In the genomic region with DNA sequence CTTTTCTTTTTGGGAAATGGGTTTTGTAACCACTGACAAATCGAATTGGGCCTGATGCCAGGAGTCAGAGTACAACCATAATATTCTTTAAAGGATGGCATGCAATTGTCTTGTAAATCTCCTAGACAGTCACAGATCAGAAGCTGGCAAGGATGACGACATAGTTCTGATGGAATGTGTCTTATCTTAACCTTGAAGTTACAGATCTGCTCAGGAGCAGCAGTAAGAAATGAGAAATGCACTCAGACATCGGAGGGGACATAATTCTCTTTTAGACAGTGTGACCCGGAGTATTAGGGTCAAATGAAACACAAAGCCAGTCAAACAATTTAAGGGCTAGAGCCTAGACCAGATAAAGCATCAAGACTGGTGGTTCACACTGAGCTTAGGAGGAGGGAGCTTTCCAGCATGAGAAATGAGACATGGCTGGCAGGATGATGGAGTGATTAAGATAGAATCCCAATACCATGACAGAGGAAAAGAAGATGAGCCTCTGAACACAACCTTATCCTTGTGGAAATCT, we compare ENCODE assay signal across 10 cellular contexts. TPM values are rescaled to one million over a fixed set of nuclear protein-coding genes. Genes with fewer than 3 reads are reported as not detected.
DNase-seq lines count a peak whose midpoint lies in the region; ATAC-seq, FAIRE-seq and TF ChIP-seq lines count a peak whose summit lies in the region.
"Had no signal": no experiment of that assay in that cellular context is flagged by ENCODE, and none has a peak within 500 bp of the region (broad histone marks: within the 10 kb centered on the region; RNA-seq: fewer than 3 reads in every experiment).

No MANE protein-coding gene starts in this region.

- BruUV-seq in Calu3 (replicated peaks; lab: Mats Ljungman, UMichigan): no TSS peak

- H3K36me3 ChIP-seq in CD8-positive, alpha-beta memory T cell (ENCODE audit: insufficient read depth, low read length): no peaks in the 10 kb centered on the region
- peaks cover under 1% of the 10 kb centered on the region for H3K36me3 ChIP-seq in bronchial epithelial cell (ENCODE audit: control insufficient read depth, insufficient read depth, low read length)
- H3K36me3 ChIP-seq in mesenchymal stem cell (ENCODE audit: control insufficient read depth in 1 of 2, insufficient read depth in 2 of 2, low read depth in 1 of 2, low read length in 2 of 2): peaks cover under 1 to 1% of the 10 kb centered on the region in 2 experiments
- H3K36me3 ChIP-seq: neutrophil had no signal

- peaks cover 17 to 25% (median 21%) of the 10 kb centered on the region in 3 donors for H3K4me1 Mint-ChIP-seq in CD8-positive, alpha-beta memory T cell
- peaks cover 15% of the 10 kb centered on the region for H3K4me1 Mint-ChIP-seq in Calu3 (ENCODE audit: low read depth, unreplicated experiment)

- H2AFZ ChIP-seq in mesenchymal stem cell (ENCODE audit: low read depth, low read length): no peak overlapping the region

- peaks cover 16% of the 10 kb centered on the region for H3K4me1 ChIP-seq in CD8-positive, alpha-beta memory T cell (ENCODE audit: insufficient read depth, low read length)
- H3K4me1 ChIP-seq in mesenchymal stem cell (ENCODE audit: control insufficient read depth, insufficient read depth, low read depth, low read length): peaks cover 13% of the 10 kb centered on the region

- no peak overlapping the region for H3K4me3 ChIP-seq in CD8-positive, alpha-beta memory T cell (ENCODE audit: low read length)
- H3K4me3 ChIP-seq in bronchial epithelial cell (ENCODE audit: low read depth, low read length): no peak overlapping the region
- H3K4me3 ChIP-seq in mesenchymal stem cell (ENCODE audit: insufficient read depth in 1 of 2, low read depth in 1 of 2, low read length in 2 of 2): peak overlapping the region in 1 of 2 experiments; percentile 38

- H3K27ac ChIP-seq in CD8-positive, alpha-beta memory T cell (ENCODE audit: low read depth, low read length): peak overlapping the region; percentile 41
- H3K27ac ChIP-seq in mesenchymal stem cell (ENCODE audit: low read length, poor library complexity, severe bottlenecking): peak overlapping the region; percentile 98
- H3K27ac ChIP-seq: neutrophil had no signal

- H3K36me3 Mint-ChIP-seq in CD8-positive, alpha-beta memory T cell: peaks cover 0 to 3% (median 1%) of the 10 kb centered on the region in 3 donors
- H3K36me3 Mint-ChIP-seq in Calu3 (ENCODE audit: insufficient read depth, unreplicated experiment): peaks cover 11% of the 10 kb centered on the region

- H3K23ac ChIP-seq in mesenchymal stem cell (ENCODE audit: low read length in 2 of 2): no peak overlapping the region

- no peak overlapping the region for H4K91ac ChIP-seq in mesenchymal stem cell (ENCODE audit: low read length)

- WGBS in mesenchymal stem cell: 13% methylated on average over 4 of the region's 4 CpGs

- TF ChIP-seq CTCF in bronchial epithelial cell (IDR thresholded peaks at IDR 0.05; ENCODE audit: insufficient read depth, low read length, severe bottlenecking) (no peak), Calu3 (IDR thresholded peaks at IDR 0.05; ENCODE audit: unreplicated experiment) (no peak)

- peak overlapping the region in 1 of 2 experiments; percentile 17 for H3K4ac ChIP-seq in mesenchymal stem cell (ENCODE audit: low read depth in 1 of 2, low read length in 2 of 2)

- intact Hi-C loops in Calu3 (cut with micrococcal nuclease; ENCODE audit: unreplicated experiment): no loop called here

- peak overlapping the region in 1 of 8 donors; percentile 17 for H3K27ac Mint-ChIP-seq in CD8-positive, alpha-beta memory T cell
- no peak overlapping the region for H3K27ac Mint-ChIP-seq in Calu3 (ENCODE audit: unreplicated experiment)

- CTCF ChIA-PET in CD8-positive, alpha-beta memory T cell (lab: Charles Lee): interaction anchor here (0.8 kb wide), 1 partner anchor 106 kb away, joined by 3 read pairs; no protein-coding TSS in a partner anchor
- CTCF ChIA-PET in Calu3 (lab: Charles Lee): interaction anchor here (0.6 kb wide), 3 partner anchors 20 to 121 kb away, joined by 3 to 9 read pairs (median 8); no protein-coding TSS in a partner anchor

- H3K9me3 Mint-ChIP-seq in CD8-positive, alpha-beta memory T cell: no peaks in the 10 kb centered on the region
- no peaks in the 10 kb centered on the region for H3K9me3 Mint-ChIP-seq in Calu3 (ENCODE audit: low read depth, unreplicated experiment)

- no peak overlapping the region for H3K4me3 Mint-ChIP-seq in CD8-positive, alpha-beta memory T cell
- H3K4me3 Mint-ChIP-seq in Calu3 (ENCODE audit: low read depth, unreplicated experiment): no peak overlapping the region

- no peak for DNase-seq in CD8-positive, alpha-beta memory T cell
- DNase-seq in LoVo (ENCODE audit: low spot score) (peak; percentile 34), bronchial epithelial cell (ENCODE audit: low read depth) (peak; percentile 43), mesenchymal stem cell (peak; percentile 73), HT-29 (ENCODE audit: low spot score) (no peak), Calu3 (no peak), HPDE6-E6E7 (ENCODE audit: extremely low spot score) (no peak)

- no peak overlapping the region for H2BK120ac ChIP-seq in mesenchymal stem cell (ENCODE audit: low read depth, low read length)

- H4K8ac ChIP-seq in mesenchymal stem cell (ENCODE audit: low read length): no peak overlapping the region

- H2AK5ac ChIP-seq in mesenchymal stem cell (ENCODE audit: low read length, severe bottlenecking): peak overlapping the region; percentile 89

- H3K14ac ChIP-seq in mesenchymal stem cell (ENCODE audit: low read length in 2 of 2): no peak overlapping the region

- H3K27me3 Mint-ChIP-seq in CD8-positive, alpha-beta memory T cell: no peaks in the 10 kb centered on the region
- no peaks in the 10 kb centered on the region for H3K27me3 Mint-ChIP-seq in Calu3 (ENCODE audit: unreplicated experiment)

- H2BK15ac ChIP-seq in mesenchymal stem cell (ENCODE audit: low read depth, poor library complexity, severe bottlenecking): no peak overlapping the region

- H3K9ac ChIP-seq in mesenchymal stem cell (ENCODE audit: low read length): peak overlapping the region; percentile 59

- H3K4me2 ChIP-seq in mesenchymal stem cell (ENCODE audit: low read length, poor library complexity, severe bottlenecking): no peak overlapping the region

- no peak overlapping the region for H2BK12ac ChIP-seq in mesenchymal stem cell (ENCODE audit: low read length in 2 of 2)

- H3K18ac ChIP-seq in mesenchymal stem cell (ENCODE audit: low read depth in 1 of 2, low read length in 2 of 2): peak overlapping the region in 1 of 2 experiments; percentile 58

- no peak for FAIRE-seq in bronchial epithelial cell (lab: Jason Lieb, UNC)

- no peaks in the 10 kb centered on the region for H3K9me3 ChIP-seq in CD8-positive, alpha-beta memory T cell (ENCODE audit: low read length)
- no peaks in the 10 kb centered on the region for H3K9me3 ChIP-seq in mesenchymal stem cell (ENCODE audit: control insufficient read depth, low read length)
- H3K9me3 ChIP-seq: neutrophil had no signal

- no peak for ATAC-seq in HG02970 (IDR thresholded peaks at IDR 0.05; ENCODE audit: low FRiP score, unreplicated experiment)

- peak overlapping the region; percentile 71 for H2BK5ac ChIP-seq in mesenchymal stem cell (ENCODE audit: low read depth, low read length, poor library complexity, severe bottlenecking)

- POLR2A ChIA-PET in CD8-positive, alpha-beta memory T cell (lab: Charles Lee): no interaction called here

- no peaks in the 10 kb centered on the region for H3K27me3 ChIP-seq in CD8-positive, alpha-beta memory T cell (ENCODE audit: insufficient read depth, low read length, poor library complexity, severe bottlenecking)
- H3K27me3 ChIP-seq in bronchial epithelial cell (ENCODE audit: control insufficient read depth, insufficient read depth, low read length): no peaks in the 10 kb centered on the region
- H3K27me3 ChIP-seq in mesenchymal stem cell (ENCODE audit: control insufficient read depth in 1 of 2, insufficient read depth in 1 of 2, low read length in 2 of 2): no peaks in the 10 kb centered on the region
- H3K27me3 ChIP-seq: neutrophil had no signal

- peaks cover 6% of the 10 kb centered on the region for H3K79me1 ChIP-seq in mesenchymal stem cell (replicated peaks; ENCODE audit: low read length, poor library complexity, severe bottlenecking)

RNA-seq across cellular contexts. Expression of a gene that starts 17.5 kb away (rescaled TPM):
- 10 to 100 TPM; 82.0 to 87.8 TPM for total RNA-seq in CD8-positive, alpha-beta memory T cell
- polyA plus RNA-seq in CD8-positive, alpha-beta memory T cell: 19.2 TPM
- 13.2 and 16.0 TPM in 2 replicates for total RNA-seq in bronchial epithelial cell
- 34.7 TPM for polyA plus RNA-seq in mesenchymal stem cell (2013, experiment 1 of 2)
- polyA plus RNA-seq in mesenchymal stem cell (2013, experiment 2 of 2): 34.1 TPM
- 16.7 and 18.3 TPM in 2 replicates for total RNA-seq in HT-29 (2014; rRNA removed; shearing (Covaris generic))
- total RNA-seq in Calu3 (2022): 128 and 173 TPM in 2 replicates

RNA-seq across cellular contexts. Expression of a gene that starts 18.1 kb away (rescaled TPM):
- 1,000 to 10,000 TPM; 1,970 to 2,000 TPM for total RNA-seq in CD8-positive, alpha-beta memory T cell
- 822 TPM for polyA plus RNA-seq in CD8-positive, alpha-beta memory T cell
- total RNA-seq in bronchial epithelial cell (329 and 428 TPM in 2 replicates), Calu3 (2022) (1,059 and 1,161 TPM in 2 replicates)
- polyA plus RNA-seq in mesenchymal stem cell (2013, experiment 1 of 2): 983 TPM
- polyA plus RNA-seq in mesenchymal stem cell (2013, experiment 2 of 2): 943 TPM
- 283 and 287 TPM in 2 replicates for total RNA-seq in HT-29 (2014; rRNA removed; shearing (Covaris generic))

RNA-seq across cellular contexts. Expression of a gene that starts 38.4 kb away (rescaled TPM):
- total RNA-seq in CD8-positive, alpha-beta memory T cell: not detected
- polyA plus RNA-seq in CD8-positive, alpha-beta memory T cell: not detected
- not detected in 2 replicates for total RNA-seq in bronchial epithelial cell
- 0.12 TPM for polyA plus RNA-seq in mesenchymal stem cell (2013, experiment 1 of 2)
- 0.10 TPM for polyA plus RNA-seq in mesenchymal stem cell (2013, experiment 2 of 2)
- total RNA-seq in HT-29 (2014; rRNA removed; shearing (Covaris generic)): 0.20 TPM in 1 of 2 replicates, not detected in the other
- 0.80 and 1.8 TPM in 2 replicates for total RNA-seq in Calu3 (2022)
- total RNA-seq: dermis microvascular lymphatic vessel endothelial cell had no signal

Comparison
In these comparisons a context has a peak if more than half of its experiments do, and no peak if none do; other contexts are left out.
1. DNase-seq: peak in LoVo (single experiment), bronchial epithelial cell (single experiment) and mesenchymal stem cell (single experiment); none in CD8-positive, alpha-beta memory T cell (0 of 5), HT-29 (single experiment), Calu3 (single experiment) and HPDE6-E6E7 (single experiment).